In the genomic region with DNA sequence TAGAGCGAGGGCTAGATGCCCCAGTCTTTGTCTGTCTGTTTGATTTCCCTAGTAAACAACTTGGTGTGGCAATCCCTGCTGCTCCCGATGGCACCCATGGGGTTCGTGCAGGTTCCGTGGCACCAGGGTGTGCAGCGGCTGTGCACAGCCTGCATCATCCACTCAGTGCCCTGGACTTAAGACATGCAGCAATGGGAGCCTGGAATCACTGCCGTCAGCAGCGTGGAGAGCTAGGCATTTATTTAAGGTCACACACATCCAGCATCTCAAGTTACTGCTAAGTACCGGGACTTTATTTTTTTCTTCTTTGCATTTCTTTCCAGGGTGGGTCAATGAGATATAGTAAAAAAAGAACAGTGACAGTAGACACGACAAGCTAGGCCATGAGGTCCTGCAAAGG, we compare ENCODE assay signal across 36 cellular contexts. TPM values are rescaled to one million over a fixed set of nuclear protein-coding genes. Genes with fewer than 3 reads are reported as not detected.
"Had no signal": no experiment of that assay in that cellular context is flagged by ENCODE, and none has a peak within 500 bp of the region (broad histone marks: within the 10 kb centered on the region; RNA-seq: fewer than 3 reads in every experiment).

No MANE protein-coding gene starts in this region.

- H3K36me3 ChIP-seq: adrenal gland, colonic mucosa, esophagus squamous epithelium had no signal

- DNase-seq: activated CD4-positive, alpha-beta memory T cell treated with anti-CD3 and anti-CD28 coated beads for 36 hours; activated CD4-positive, alpha-beta T cell treated with anti-CD3 and anti-CD28 coated beads for 36 hours; activated CD4-positive, alpha-beta T cell treated with anti-CD3 and anti-CD28 coated beads, Interleukin-2, amount 10 ng/mL, durations not matched to agents 24 days and 14 days; activated CD4-positive, CD25-positive, alpha-beta regulatory T cell; activated CD4-positive, CD25-positive, alpha-beta regulatory T cell treated with anti-CD3 and anti-CD28 coated beads, Interleukin-2, amount 50 U/mL, for 72 hours; activated CD8-positive, alpha-beta memory T cell treated with anti-CD3 and anti-CD28 coated beads, Interleukin-2, amount 10 ng/mL, durations not matched to agents 7 days and 5 days; activated CD8-positive, alpha-beta memory T cell treated with anti-CD3 and anti-CD28 coated beads, Interleukin-2, amount 50 U/mL, for 4 hours; activated CD8-positive, alpha-beta T cell treated with anti-CD3 and anti-CD28 coated beads, Interleukin-2, amount 10 ng/mL, durations not matched to agents 7 days and 5 days; activated effector memory CD4-positive, alpha-beta T cell treated with anti-CD3 and anti-CD28 coated beads, Interleukin-2, amount 50 U/mL, for 16 hours; activated naive CD4-positive, alpha-beta T cell treated with anti-CD3 and anti-CD28 coated beads for 36 hours; activated naive CD8-positive, alpha-beta T cell treated with anti-CD3 and anti-CD28 coated beads for 36 hours; activated naive CD8-positive, alpha-beta T cell treated with anti-CD3 and anti-CD28 coated beads, Interleukin-2, amount 50 U/mL, for 24 hours; activated T-cell treated with anti-CD3 and anti-CD28 coated beads, Interleukin-2, amount 50 U/mL, for 1 hour; activated T-cell treated with anti-CD3 and anti-CD28 coated beads, Interleukin-2, amount 50 U/mL, for 48 hours; adrenal gland; amygdala; body of pancreas; caudate nucleus; colonic mucosa; effector CD8-positive, alpha-beta T cell; esophagus squamous epithelium; foreskin melanocyte; head of caudate nucleus; T-helper 1 cell; T-helper 17 cell; T1000 had no signal

- H3K4me3 ChIP-seq: adrenal gland, body of pancreas, colonic mucosa, esophagus squamous epithelium had no signal

- ATAC-seq: activated CD4-positive, alpha-beta T cell treated with anti-CD3 and anti-CD28 coated beads for 36 hours; activated CD8-positive, alpha-beta memory T cell treated with anti-CD3 and anti-CD28 coated beads, Interleukin-2, amount 10 ng/mL, durations not matched to agents 7 days and 5 days; activated CD8-positive, alpha-beta T cell treated with anti-CD3 and anti-CD28 coated beads, Interleukin-2, amount 10 ng/mL, durations not matched to agents 7 days and 5 days; activated naive CD8-positive, alpha-beta T cell treated with anti-CD3 and anti-CD28 coated beads, Interleukin-2, amount 50 U/mL, for 24 hours; body of pancreas; T-helper 17 cell had no signal

- H3K4me1 ChIP-seq: adrenal gland, body of pancreas, colonic mucosa had no signal

- H3K27ac ChIP-seq: adrenal gland, body of pancreas, colonic mucosa, epithelial cell of prostate, esophagus squamous epithelium had no signal

- H3K27me3 ChIP-seq: adrenal gland, body of pancreas, colonic mucosa, esophagus squamous epithelium had no signal

- H3K9me3 ChIP-seq: adrenal gland, body of pancreas, colonic mucosa, esophagus squamous epithelium had no signal

RNA-seq across cellular contexts. Expression of a gene that starts 2.8 kb away (rescaled TPM):
- total RNA-seq: activated CD4-positive, alpha-beta memory T cell treated with anti-CD3 and anti-CD28 coated beads for 36 hours; activated CD4-positive, alpha-beta T cell treated with anti-CD3 and anti-CD28 coated beads for 36 hours; activated CD4-positive, alpha-beta T cell treated with anti-CD3 and anti-CD28 coated beads, Interleukin-2, amount 10 ng/mL, durations not matched to agents 24 days and 14 days; activated CD8-positive, alpha-beta memory T cell treated with anti-CD3 and anti-CD28 coated beads for 36 hours; activated CD8-positive, alpha-beta memory T cell treated with anti-CD3 and anti-CD28 coated beads, Interleukin-2, amount 10 ng/mL, durations not matched to agents 7 days and 5 days; activated CD8-positive, alpha-beta T cell treated with anti-CD3 and anti-CD28 coated beads, Interleukin-2, amount 10 ng/mL, durations not matched to agents 7 days and 5 days; activated naive CD4-positive, alpha-beta T cell treated with anti-CD3 and anti-CD28 coated beads for 36 hours; activated naive CD8-positive, alpha-beta T cell treated with anti-CD3 and anti-CD28 coated beads for 36 hours; activated T-helper 1 cell treated with anti-CD3 and anti-CD28 coated beads, Interleukin-12 subunit alpha, Interleukin-12 subunit beta, Interleukin-2, Interleukin-4 antibody, amounts not matched to agents 30 ng/mL and 10 ng/mL and 1 ng/mL, durations not matched to agents 14 hours and 24 hours and 36 hours; activated T-helper 2 cell treated with anti-CD3 and anti-CD28 coated beads, Interferon-gamma antibody, Interleukin-2, Interleukin-4, amounts not matched to agents 10 μg/mL and 5 μg/mL and 100 μg/mL, durations not matched to agents 14 hours and 24 hours and 36 hours; adrenal gland; aorta; body of pancreas; dermis microvascular lymphatic vessel endothelial cell; endothelial cell of umbilical vein; esophagus squamous epithelium; fibroblast of lung; fibroblast of villous mesenchyme; T-helper 17 cell had no signal
- polyA plus RNA-seq: adrenal gland, aorta, endothelial cell of umbilical vein, fibroblast of lung had no signal

RNA-seq across cellular contexts. Expression of a gene that starts 33.3 kb away (rescaled TPM):
- total RNA-seq: activated CD4-positive, alpha-beta memory T cell treated with anti-CD3 and anti-CD28 coated beads for 36 hours; activated CD4-positive, alpha-beta T cell treated with anti-CD3 and anti-CD28 coated beads for 36 hours; activated CD4-positive, alpha-beta T cell treated with anti-CD3 and anti-CD28 coated beads, Interleukin-2, amount 10 ng/mL, durations not matched to agents 24 days and 14 days; activated CD8-positive, alpha-beta memory T cell treated with anti-CD3 and anti-CD28 coated beads for 36 hours; activated CD8-positive, alpha-beta memory T cell treated with anti-CD3 and anti-CD28 coated beads, Interleukin-2, amount 10 ng/mL, durations not matched to agents 7 days and 5 days; activated CD8-positive, alpha-beta T cell treated with anti-CD3 and anti-CD28 coated beads, Interleukin-2, amount 10 ng/mL, durations not matched to agents 7 days and 5 days; activated naive CD4-positive, alpha-beta T cell treated with anti-CD3 and anti-CD28 coated beads for 36 hours; activated naive CD8-positive, alpha-beta T cell treated with anti-CD3 and anti-CD28 coated beads for 36 hours; activated T-helper 1 cell treated with anti-CD3 and anti-CD28 coated beads, Interleukin-12 subunit alpha, Interleukin-12 subunit beta, Interleukin-2, Interleukin-4 antibody, amounts not matched to agents 30 ng/mL and 10 ng/mL and 1 ng/mL, durations not matched to agents 14 hours and 24 hours and 36 hours; activated T-helper 2 cell treated with anti-CD3 and anti-CD28 coated beads, Interferon-gamma antibody, Interleukin-2, Interleukin-4, amounts not matched to agents 10 μg/mL and 5 μg/mL and 100 μg/mL, durations not matched to agents 14 hours and 24 hours and 36 hours; adrenal gland; aorta; body of pancreas; colonic mucosa; dermis microvascular lymphatic vessel endothelial cell; endothelial cell of umbilical vein; esophagus squamous epithelium; fibroblast of lung; fibroblast of villous mesenchyme; T-helper 17 cell had no signal
- polyA plus RNA-seq: adrenal gland, aorta, endothelial cell of umbilical vein, esophagus, fibroblast of lung had no signal

RNA-seq across cellular contexts. Expression of a gene that starts 37.1 kb away (rescaled TPM):
- total RNA-seq: activated CD4-positive, alpha-beta memory T cell treated with anti-CD3 and anti-CD28 coated beads for 36 hours; activated CD4-positive, alpha-beta T cell treated with anti-CD3 and anti-CD28 coated beads for 36 hours; activated CD4-positive, alpha-beta T cell treated with anti-CD3 and anti-CD28 coated beads, Interleukin-2, amount 10 ng/mL, durations not matched to agents 24 days and 14 days; activated CD8-positive, alpha-beta memory T cell treated with anti-CD3 and anti-CD28 coated beads for 36 hours; activated CD8-positive, alpha-beta memory T cell treated with anti-CD3 and anti-CD28 coated beads, Interleukin-2, amount 10 ng/mL, durations not matched to agents 7 days and 5 days; activated CD8-positive, alpha-beta T cell treated with anti-CD3 and anti-CD28 coated beads, Interleukin-2, amount 10 ng/mL, durations not matched to agents 7 days and 5 days; activated naive CD4-positive, alpha-beta T cell treated with anti-CD3 and anti-CD28 coated beads for 36 hours; activated naive CD8-positive, alpha-beta T cell treated with anti-CD3 and anti-CD28 coated beads for 36 hours; activated T-helper 1 cell treated with anti-CD3 and anti-CD28 coated beads, Interleukin-12 subunit alpha, Interleukin-12 subunit beta, Interleukin-2, Interleukin-4 antibody, amounts not matched to agents 30 ng/mL and 10 ng/mL and 1 ng/mL, durations not matched to agents 14 hours and 24 hours and 36 hours; activated T-helper 2 cell treated with anti-CD3 and anti-CD28 coated beads, Interferon-gamma antibody, Interleukin-2, Interleukin-4, amounts not matched to agents 10 μg/mL and 5 μg/mL and 100 μg/mL, durations not matched to agents 14 hours and 24 hours and 36 hours; dermis microvascular lymphatic vessel endothelial cell; endothelial cell of umbilical vein; fibroblast of lung; T-helper 17 cell had no signal
- polyA plus RNA-seq: endothelial cell of umbilical vein, fibroblast of lung had no signal
